7 cellular contexts compared by ENCODE assay signal in genomic region chr4:26621366-26621765, GRCh38.
"Had no signal": no experiment of that assay in that cellular context is flagged by ENCODE, and none has a peak within 500 bp of the region (broad histone marks: within the 10 kb centered on the region; RNA-seq: fewer than 3 reads in every experiment).

No MANE protein-coding gene starts in this region.

- H3K27ac ChIP-seq: HL-60 had no signal

- H3K4me3 ChIP-seq: GM23338, HAP-1 had no signal

- DNase-seq: H7, HFFc6, KG1 had no signal

- H3K9me3 ChIP-seq: HAP-1 had no signal

- ATAC-seq: GM23338, HCT116 had no signal

- H2AFZ ChIP-seq: GM23338 had no signal

- H3K36me3 ChIP-seq: HAP-1 had no signal

- H3K4me2 ChIP-seq: GM23338 had no signal
